Comparison of ENCODE assay signal across 9 cellular contexts in genomic region chr10:10677479-10677878, GRCh38.
DNase-seq lines count a peak whose midpoint lies in the region; ATAC-seq, FAIRE-seq and TF ChIP-seq lines count a peak whose summit lies in the region.
"Had no signal": no experiment of that assay in that cellular context is flagged by ENCODE, and none has a peak within 500 bp of the region (broad histone marks: within the 10 kb centered on the region; RNA-seq: fewer than 3 reads in every experiment).

No MANE protein-coding gene starts in this region.

- H3K4me3 Mint-ChIP-seq in activated T-cell treated with anti-CD3 and anti-CD28 coated beads, Interleukin-2, amount 50 U/mL, for 72 hours, result no peak overlapping the region

- peaks cover 0 to 5% of the 10 kb centered on the region in 2 donors for H3K36me3 Mint-ChIP-seq in activated T-cell treated with anti-CD3 and anti-CD28 coated beads, Interleukin-2, amount 50 U/mL, for 72 hours (ENCODE audit: insufficient read depth in 2 of 2)

- H3K4me1 Mint-ChIP-seq in activated T-cell treated with anti-CD3 and anti-CD28 coated beads, Interleukin-2, amount 50 U/mL, for 72 hours (ENCODE audit: low read depth), result no peaks in the 10 kb centered on the region

- H3K27ac Mint-ChIP-seq in activated T-cell treated with anti-CD3 and anti-CD28 coated beads, Interleukin-2, amount 50 U/mL, for 72 hours, result no peak overlapping the region

- TF ChIP-seq CTCF in GM12872 (IDR thresholded peaks at IDR 0.05; ENCODE audit: insufficient read depth, low read depth, low read length), result peak; percentile 46; the same call in 2 of the 3 replicates

- FAIRE-seq in H54 (lab: Jason Lieb, UNC), result no peak
- FAIRE-seq: TTC549 had no signal

- H3K9me3 Mint-ChIP-seq in activated T-cell treated with anti-CD3 and anti-CD28 coated beads, Interleukin-2, amount 50 U/mL, for 72 hours, result peaks cover 2 to 4% of the 10 kb centered on the region in 2 donors

- H3K27me3 Mint-ChIP-seq in activated T-cell treated with anti-CD3 and anti-CD28 coated beads, Interleukin-2, amount 50 U/mL, for 72 hours (ENCODE audit: low read depth), result peaks cover 10% of the 10 kb centered on the region

- DNase-seq in H54 (ENCODE audit: insufficient read length, low spot score) (peak; percentile 2), NCI-H128 (lab: John Stamatoyannopoulos, UW; ENCODE audit: unreplicated experiment) (peak; percentile 4), hepatic stellate cell (ENCODE audit: low spot score) (peak; percentile 5), GF-D8 (lab: John Stamatoyannopoulos, UW) (no peak)
- DNase-seq in activated T-cell treated with anti-CD3 and anti-CD28 coated beads, Interleukin-2, amount 50 U/mL, for 72 hours, result peak; percentile 51
- peak in 3 of 4 experiments; percentile 7 to 42 (median 7) for DNase-seq in stimulated activated CD4-positive, alpha-beta T cell treated with anti-CD3 and anti-CD28 coated beads, Interleukin-1b, Interleukin-23, amount 100 ng/mL, for 24 hours (ENCODE audit: low read depth in 4 of 4, low spot score in 1 of 4)

- TF ChIP-seq POLR2A in H54 (IDR thresholded peaks at IDR 0.05; ENCODE audit: low read depth, low read length), result no peak

- peak; percentile 74 to 75 for ATAC-seq in activated T-cell treated with anti-CD3 and anti-CD28 coated beads, Interleukin-2, amount 50 U/mL, for 72 hours (replicated peaks in 1 of 2)
- ATAC-seq in GM19452 (IDR thresholded peaks at IDR 0.05; ENCODE audit: unreplicated experiment), result no peak
